Comparison of ENCODE assay signal across 27 cellular contexts in the genomic region with DNA sequence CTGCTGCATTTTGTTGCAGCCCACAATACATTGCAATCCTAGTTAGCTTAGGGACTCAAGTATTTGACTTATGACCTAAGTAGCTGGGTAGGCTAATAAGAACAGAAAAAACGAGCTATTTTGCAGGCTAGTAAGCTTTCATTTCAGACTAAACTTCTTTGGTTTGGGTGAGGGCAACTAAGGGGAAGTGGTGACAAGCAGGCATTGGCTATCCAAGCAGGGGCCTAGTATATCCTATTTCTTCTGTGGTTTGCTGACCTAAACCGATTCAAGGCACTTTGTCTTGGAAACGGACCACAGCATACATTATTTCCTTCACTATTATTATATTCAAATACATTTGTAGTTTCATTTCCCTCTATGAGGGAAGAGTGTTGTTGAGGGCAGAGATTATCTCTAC. TPM values are rescaled to one million over a fixed set of nuclear protein-coding genes. Genes with fewer than 3 reads are reported as not detected.
"Had no signal": no experiment of that assay in that cellular context is flagged by ENCODE, and none has a peak within 500 bp of the region (broad histone marks: within the 10 kb centered on the region; RNA-seq: fewer than 3 reads in every experiment).

No MANE protein-coding gene starts in this region.

- H3K27me3 Mint-ChIP-seq: progenitor cell of endocrine pancreas; stimulated activated memory B cell treated with anti-CD40 and anti-IgM and Interleukin-4, amounts not matched to agents 10 μg/mL and 1 μg/mL and 100 μg/mL, for 72 hours had no signal

- H3K27ac Mint-ChIP-seq: nephron; progenitor cell of endocrine pancreas; stimulated activated memory B cell treated with anti-CD40 and anti-IgM and Interleukin-4, amounts not matched to agents 10 μg/mL and 1 μg/mL and 100 μg/mL, for 72 hours; stimulated activated naive CD8-positive, alpha-beta T cell treated with anti-CD3 and anti-CD28 coated beads, Interleukin-15, amount 100 ng/mL, for 72 hours had no signal

- H3K4me3 Mint-ChIP-seq: naive B cell; nephron; stimulated activated memory B cell treated with anti-CD40 and anti-IgM and Interleukin-4, amounts not matched to agents 10 μg/mL and 1 μg/mL and 100 μg/mL, for 72 hours; stimulated activated naive CD8-positive, alpha-beta T cell treated with anti-CD3 and anti-CD28 coated beads, Interleukin-15, amount 100 ng/mL, for 72 hours had no signal

- H3K36me3 Mint-ChIP-seq: naive B cell; stimulated activated memory B cell treated with anti-CD40 and anti-IgM and Interleukin-4, amounts not matched to agents 10 μg/mL and 1 μg/mL and 100 μg/mL, for 72 hours had no signal

- H3K9me3 Mint-ChIP-seq: naive B cell; nephron; stimulated activated naive CD8-positive, alpha-beta T cell treated with anti-CD3 and anti-CD28 coated beads, Interleukin-15, amount 100 ng/mL, for 72 hours had no signal

- DNase-seq: dermis blood vessel endothelial cell; erythroblast; foreskin melanocyte; head of caudate nucleus; kidney; left cardiac atrium; left ventricle myocardium inferior; lower lobe of right lung; mesenchymal stem cell; midbrain; naive B cell; occipital lobe; pancreas; right cardiac atrium; stimulated activated CD4-positive, alpha-beta T cell treated with anti-CD3 and anti-CD28 coated beads, Interleukin-4, amount 100 ng/mL, for 24 hours; stimulated activated naive CD8-positive, alpha-beta T cell treated with anti-CD3 and anti-CD28 coated beads, Interleukin-15, amount 100 ng/mL, for 72 hours; testis; upper lobe of right lung had no signal

- ATAC-seq: lower lobe of right lung; pancreas; right cardiac atrium; stimulated activated memory B cell treated with anti-CD40 and anti-IgM and Interleukin-4, amounts not matched to agents 10 μg/mL and 1 μg/mL and 100 μg/mL, for 72 hours; stimulated activated naive CD8-positive, alpha-beta T cell treated with anti-CD3 and anti-CD28 coated beads, Interleukin-15, amount 100 ng/mL, for 72 hours; upper lobe of right lung had no signal

- H3K4me3 ChIP-seq: hepatocyte, left ventricle myocardium inferior, lower lobe of right lung, pancreas, smooth muscle cell, testis, tibial nerve, upper lobe of right lung, vagina had no signal

- H3K4me1 Mint-ChIP-seq: nephron; stimulated activated memory B cell treated with anti-CD40 and anti-IgM and Interleukin-4, amounts not matched to agents 10 μg/mL and 1 μg/mL and 100 μg/mL, for 72 hours; stimulated activated naive CD8-positive, alpha-beta T cell treated with anti-CD3 and anti-CD28 coated beads, Interleukin-15, amount 100 ng/mL, for 72 hours had no signal

RNA-seq across cellular contexts. Expression of a gene that starts 21.6 kb away (rescaled TPM):
- total RNA-seq: dermis blood vessel endothelial cell, endothelial cell of umbilical vein, hepatocyte, left cardiac atrium, left ventricle myocardium inferior, right cardiac atrium, smooth muscle cell, subcutaneous adipose tissue, tibial nerve, vagina had no signal
